In the genomic region with DNA sequence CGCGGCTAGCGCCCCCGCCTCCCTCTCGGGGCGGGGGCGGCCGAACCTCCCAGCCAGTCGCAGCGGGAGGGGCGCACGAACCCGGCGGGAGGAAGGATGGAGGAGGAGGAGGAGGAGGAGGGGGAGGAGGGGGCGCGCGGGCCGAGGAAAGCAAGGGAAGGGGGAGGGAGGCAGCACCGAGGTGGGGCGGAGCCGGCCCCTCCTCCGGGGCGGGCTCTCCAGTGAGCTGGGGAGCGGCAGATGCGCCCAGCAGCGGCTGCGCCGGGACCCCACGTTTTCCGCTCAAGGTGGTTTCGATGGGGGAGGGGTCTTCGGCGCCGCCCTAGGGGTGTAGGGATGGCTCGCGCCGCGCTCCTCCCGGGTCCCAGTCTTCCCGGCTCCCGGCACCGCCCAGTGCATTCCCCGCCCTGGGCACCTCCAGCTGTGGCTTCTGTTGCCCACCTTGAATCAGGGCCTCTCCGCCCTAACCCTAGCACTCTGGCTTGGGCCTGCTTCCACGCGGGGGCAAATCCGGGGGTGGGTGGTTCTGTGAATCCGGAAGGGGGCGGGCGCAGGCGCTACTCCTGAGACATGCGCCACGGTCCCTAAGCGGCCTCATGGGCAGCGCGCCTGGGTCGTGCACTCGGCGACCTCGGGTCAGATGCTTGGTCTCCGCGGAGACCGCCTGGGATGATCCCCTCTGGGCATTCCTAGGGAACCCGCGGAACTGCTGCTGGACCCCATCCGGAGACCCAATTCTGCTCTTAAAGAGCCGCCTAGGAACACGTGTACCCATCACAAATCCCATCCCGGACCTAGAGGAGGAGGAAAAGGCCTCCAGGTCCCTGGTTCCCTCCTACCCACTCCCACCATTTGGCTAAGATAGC, we compare ENCODE assay signal across 8 cellular contexts. TPM values are rescaled to one million over a fixed set of nuclear protein-coding genes. Genes with fewer than 3 reads are reported as not detected.
DNase-seq lines count a peak whose midpoint lies in the region; ATAC-seq and TF ChIP-seq lines count a peak whose summit lies in the region.

TSS of gene FBXO41 (minus strand) at position 183 of the 866 bp plus-strand sequence. CDS start 14,848 bp downstream, outside the sequence.

- no peaks in the 10 kb centered on the region for H3K9me3 ChIP-seq in neuron (ENCODE audit: low read length)
- H3K9me3 ChIP-seq in testis: no peaks in the 10 kb centered on the region

- H3K4me3 ChIP-seq in neuron (ENCODE audit: low read length): peak within 1 kb of the TSS; percentile 80
- H3K4me3 ChIP-seq in testis: peak within 1 kb of the TSS; percentile 59 to 81

- H3K27me3 ChIP-seq in neuron (ENCODE audit: insufficient read depth, low read length) (peaks cover 33% of the 10 kb centered on the region), testis (no peaks in the 10 kb centered on the region)

- peaks cover 16% of the 10 kb centered on the region for H3K4me1 ChIP-seq in neuron (ENCODE audit: insufficient read depth, low read length)
- H3K4me1 ChIP-seq in testis: peaks cover 16% of the 10 kb centered on the region

- H2AFZ ChIP-seq in neuron (ENCODE audit: low read depth, low read length): peak within 1 kb of the TSS; percentile 98

- TF ChIP-seq POLR2A in testis (IDR thresholded peaks at IDR 0.05): no peak

- intact Hi-C loops in testis (cut with DNase I; ENCODE audit: low total_unique reads): no loop called here

- H3K36me3 ChIP-seq in neuron (ENCODE audit: insufficient read depth, low read length) (no peaks in the 10 kb centered on the region), testis (ENCODE audit: low read depth, missing control alignments) (no peaks in the 10 kb centered on the region)

- H3K27ac ChIP-seq in testis: no peak within 1 kb of the TSS

- ATAC-seq in GM18873 (IDR thresholded peaks at IDR 0.05; ENCODE audit: low FRiP score, unreplicated experiment): peak; percentile 49
- ATAC-seq in HG03097 (IDR thresholded peaks at IDR 0.05; ENCODE audit: low FRiP score, unreplicated experiment): peak; percentile 60
- peak; percentile 55 for ATAC-seq in esophagus mucosa

- 0 to 1% methylated on average over 35 to 62 of the region's 69 CpGs for WGBS in testis, 2 donors

- DNase-seq in AML-193 (lab: John Stamatoyannopoulos, UW) (peak; percentile 57 to 58), NOMO-1 treated with DMSO at 0.1 percent for 48 hours (lab: John Stamatoyannopoulos, UW; ENCODE audit: unreplicated experiment) (peak; percentile 70), testis (peak; percentile 59)
- DNase-seq in activated CD8-positive, alpha-beta memory T cell treated with anti-CD3 and anti-CD28 coated beads, Interleukin-2, amount 50 U/mL, for 24 hours (ENCODE audit: extremely low read depth): peak; percentile 43

- TF ChIP-seq CTCF in testis (IDR thresholded peaks at IDR 0.05): no peak

RNA-seq across cellular contexts. Expression of gene FBXO41, which starts in this region (rescaled TPM):
- 0.92 TPM for total RNA-seq in esophagus mucosa
- total RNA-seq in testis: 10 to 100 TPM; 11.1 to 12.4 TPM
- 4.9 TPM for polyA plus RNA-seq in testis (ENCODE audit: insufficient read depth, low read depth, low replicate concordance)

Comparison
In these comparisons a context has a peak if more than half of its experiments do, and no peak if none do; other contexts are left out.
1. Peak in ATAC-seq in esophagus mucosa; RNA of the gene not detected or under 1 TPM.